27 cellular contexts compared by ENCODE assay signal in the genomic region with DNA sequence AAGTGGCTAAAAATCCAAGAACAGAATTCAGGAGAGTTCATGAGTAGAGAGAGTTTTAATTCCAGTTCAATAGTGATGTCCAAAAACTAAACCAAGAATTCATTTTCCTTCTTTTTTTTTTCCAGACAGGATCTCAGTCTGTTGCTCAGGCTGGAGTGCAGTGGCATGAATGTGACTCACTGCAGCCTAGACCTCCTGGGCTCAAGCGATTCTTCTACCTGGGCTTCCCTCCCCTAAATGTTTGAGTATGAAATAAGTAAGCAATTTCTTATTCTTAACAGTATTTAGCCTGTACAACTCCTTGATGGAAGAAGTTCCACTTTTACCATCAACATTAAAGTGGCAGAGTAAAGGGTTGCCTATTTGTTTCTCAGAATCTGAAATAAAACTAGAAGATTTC.
"Had no signal": no experiment of that assay in that cellular context is flagged by ENCODE, and none has a peak within 500 bp of the region (broad histone marks: within the 10 kb centered on the region; RNA-seq: fewer than 3 reads in every experiment).

No MANE protein-coding gene starts in this region.

- H3K27me3 ChIP-seq: breast epithelium, colonic mucosa, dorsolateral prefrontal cortex, esophagus muscularis mucosa, gastrocnemius medialis, neural progenitor cell, sigmoid colon, transverse colon, uterus had no signal

- H3K4me2 ChIP-seq: neural progenitor cell had no signal

- DNase-seq: activated CD4-positive, alpha-beta memory T cell treated with anti-CD3 and anti-CD28 coated beads for 36 hours; activated CD4-positive, alpha-beta T cell treated with anti-CD3 and anti-CD28 coated beads for 48 hours; activated CD4-positive, CD25-positive, alpha-beta regulatory T cell; activated gamma-delta T cell; aorta; colonic mucosa; dorsolateral prefrontal cortex; effector memory CD8-positive, alpha-beta T cell; gastrocnemius medialis; head of caudate nucleus; naive B cell; retina; sigmoid colon; stimulated activated CD4-positive, alpha-beta T cell treated with anti-CD3 and anti-CD28 coated beads, Interleukin-2, amount 100 ng/mL, for 48 hours; stimulated activated CD8-positive, alpha-beta memory T cell treated with anti-CD3 and anti-CD28 coated beads, Interleukin-4, amount 100 ng/mL, for 48 hours; stimulated activated naive B cell treated with anti-CD40 and anti-IgM and Interleukin-4, amounts not matched to agents 10 μg/mL and 1 μg/mL and 100 μg/mL, for 72 hours; transverse colon; uterus had no signal

- H3K36me3 ChIP-seq: breast epithelium, gastrocnemius medialis, neural progenitor cell, uterus had no signal

- H3K27me3 Mint-ChIP-seq: activated CD4-positive, alpha-beta memory T cell treated with anti-CD3 and anti-CD28 coated beads for 36 hours; activated naive CD4-positive, alpha-beta T cell treated with anti-CD3 and anti-CD28 coated beads, Interleukin-2, amount 50 U/mL, for 24 hours; central memory CD8-positive, alpha-beta T cell; effector memory CD8-positive, alpha-beta T cell; naive B cell; stimulated activated naive B cell treated with anti-CD40 and anti-IgM and Interleukin-4, amounts not matched to agents 10 μg/mL and 1 μg/mL and 100 μg/mL, for 72 hours had no signal

- H3K9me3 Mint-ChIP-seq: activated CD4-positive, alpha-beta memory T cell treated with anti-CD3 and anti-CD28 coated beads for 36 hours; activated naive CD4-positive, alpha-beta T cell treated with anti-CD3 and anti-CD28 coated beads, Interleukin-2, amount 50 U/mL, for 24 hours; activated T-helper 1 cell treated with anti-CD3 and anti-CD28 coated beads, Interleukin-12 subunit alpha, Interleukin-12 subunit beta, Interleukin-2, Interleukin-4 antibody, amounts not matched to agents 30 ng/mL and 10 ng/mL and 1 ng/mL, durations not matched to agents 14 hours and 24 hours and 36 hours; central memory CD8-positive, alpha-beta T cell; effector memory CD8-positive, alpha-beta T cell; naive B cell; stimulated activated naive B cell treated with anti-CD40 and anti-IgM and Interleukin-4, amounts not matched to agents 10 μg/mL and 1 μg/mL and 100 μg/mL, for 72 hours; T-helper 1 cell treated with Interleukin-12 subunit alpha and Interleukin-12 subunit beta and Interleukin-4 antibody, amounts not matched to agents 30 μg/mL and 1 μg/mL, for 36 hours had no signal

- ATAC-seq: effector memory CD8-positive, alpha-beta T cell; gastrocnemius medialis; left lobe of liver; stimulated activated naive B cell treated with anti-CD40 and anti-IgM and Interleukin-4, amounts not matched to agents 10 μg/mL and 1 μg/mL and 100 μg/mL, for 72 hours had no signal

- H3K4me3 Mint-ChIP-seq: activated CD4-positive, alpha-beta memory T cell treated with anti-CD3 and anti-CD28 coated beads for 36 hours; activated naive CD4-positive, alpha-beta T cell treated with anti-CD3 and anti-CD28 coated beads, Interleukin-2, amount 50 U/mL, for 24 hours; activated T-helper 1 cell treated with anti-CD3 and anti-CD28 coated beads, Interleukin-12 subunit alpha, Interleukin-12 subunit beta, Interleukin-2, Interleukin-4 antibody, amounts not matched to agents 30 ng/mL and 10 ng/mL and 1 ng/mL, durations not matched to agents 14 hours and 24 hours and 36 hours; central memory CD8-positive, alpha-beta T cell; neural progenitor cell; stimulated activated naive B cell treated with anti-CD40 and anti-IgM and Interleukin-4, amounts not matched to agents 10 μg/mL and 1 μg/mL and 100 μg/mL, for 72 hours; T-helper 1 cell treated with Interleukin-12 subunit alpha and Interleukin-12 subunit beta and Interleukin-4 antibody, amounts not matched to agents 30 μg/mL and 1 μg/mL, for 36 hours had no signal

- H3K4me3 ChIP-seq: breast epithelium, colonic mucosa, dorsolateral prefrontal cortex, esophagus muscularis mucosa, gastrocnemius medialis, lung, neural progenitor cell, sigmoid colon, transverse colon, uterus had no signal

- H3K27ac Mint-ChIP-seq: activated CD4-positive, alpha-beta memory T cell treated with anti-CD3 and anti-CD28 coated beads for 36 hours; activated naive CD4-positive, alpha-beta T cell treated with anti-CD3 and anti-CD28 coated beads, Interleukin-2, amount 50 U/mL, for 24 hours; activated T-helper 1 cell treated with anti-CD3 and anti-CD28 coated beads, Interleukin-12 subunit alpha, Interleukin-12 subunit beta, Interleukin-2, Interleukin-4 antibody, amounts not matched to agents 30 ng/mL and 10 ng/mL and 1 ng/mL, durations not matched to agents 14 hours and 24 hours and 36 hours; neural progenitor cell; T-helper 1 cell treated with Interleukin-12 subunit alpha and Interleukin-12 subunit beta and Interleukin-4 antibody, amounts not matched to agents 30 μg/mL and 1 μg/mL, for 36 hours had no signal

- H3K27ac ChIP-seq: breast epithelium, colonic mucosa, dorsolateral prefrontal cortex, esophagus muscularis mucosa, gastrocnemius medialis, neural progenitor cell, sigmoid colon, transverse colon, uterus had no signal

- H3K9ac ChIP-seq: neural progenitor cell had no signal

- H3K9me3 ChIP-seq: breast epithelium, colonic mucosa, esophagus muscularis mucosa, gastrocnemius medialis, sigmoid colon, transverse colon, uterus had no signal

- H2AFZ ChIP-seq: neural progenitor cell had no signal
